Comparison of ENCODE assay signal across 8 cellular contexts in the genomic region with DNA sequence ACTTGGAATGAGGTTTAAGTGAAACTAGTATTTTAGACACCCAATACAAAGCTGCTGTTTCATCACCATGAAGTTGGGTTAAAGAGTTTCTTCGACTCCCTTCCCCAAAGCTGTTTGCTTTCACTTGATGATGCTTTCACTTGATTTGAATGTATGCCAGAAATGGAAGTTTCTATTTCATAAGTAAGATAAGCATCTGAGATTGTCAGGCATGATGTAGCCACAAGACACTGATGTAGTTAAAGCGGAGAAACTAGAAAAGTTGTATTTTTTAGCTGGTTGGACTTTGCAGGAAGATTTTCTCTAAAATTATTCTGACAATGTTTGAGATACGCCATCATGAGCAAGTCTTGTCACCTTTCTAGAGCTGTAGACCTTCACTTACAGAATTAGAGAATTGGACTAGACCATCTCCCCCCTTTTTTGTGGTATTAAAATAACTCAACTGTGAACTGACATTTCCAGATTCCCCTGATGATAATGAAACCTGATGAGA. TPM values are rescaled to one million over a fixed set of nuclear protein-coding genes. Genes with fewer than 3 reads are reported as not detected.
DNase-seq lines count a peak whose midpoint lies in the region; ATAC-seq and TF ChIP-seq lines count a peak whose summit lies in the region.
"Had no signal": no experiment of that assay in that cellular context is flagged by ENCODE, and none has a peak within 500 bp of the region (broad histone marks: within the 10 kb centered on the region; RNA-seq: fewer than 3 reads in every experiment).

No MANE protein-coding gene starts in this region.

- no peaks in the 10 kb centered on the region for H3K27me3 ChIP-seq in right atrium auricular region

- ATAC-seq in GM18867 (IDR thresholded peaks at IDR 0.05; ENCODE audit: unreplicated experiment), result peak; percentile 96
- ATAC-seq in GM21529 (IDR thresholded peaks at IDR 0.05; ENCODE audit: unreplicated experiment), result peak; percentile 93
- ATAC-seq in HG03571 (IDR thresholded peaks at IDR 0.05; ENCODE audit: unreplicated experiment), result peak; percentile 48

- no peak overlapping the region for H3K27ac ChIP-seq in right atrium auricular region

- H3K9me3 ChIP-seq in right atrium auricular region, result no peaks in the 10 kb centered on the region

- TF ChIP-seq CTCF in fibroblast of mammary gland (conservative IDR thresholded peaks at IDR 0.05; ENCODE audit: control insufficient read depth, insufficient read depth, low read depth, low read length), result no peak
- no peak for TF ChIP-seq CTCF in right atrium auricular region (IDR thresholded peaks at IDR 0.05)

- H3K36me3 ChIP-seq in right atrium auricular region, result no peaks in the 10 kb centered on the region

- H3K4me1 ChIP-seq in right atrium auricular region, result peaks cover 0 to 6% of the 10 kb centered on the region in 2 donors

- H3K4me3 ChIP-seq in fibroblast of mammary gland (ENCODE audit: control insufficient read depth, low read depth, low read length) (no peak overlapping the region), right atrium auricular region (no peak overlapping the region)

- peak; percentile 8 for DNase-seq in fibroblast of mammary gland (ENCODE audit: low read depth)
- DNase-seq in right atrium auricular region (ENCODE audit: low spot score), result no peak
- no peak for DNase-seq in NCI-H82 (lab: John Stamatoyannopoulos, UW)
- DNase-seq in NCI-H226, result no peak
- DNase-seq: NCI-H2171 had no signal

RNA-seq across cellular contexts. Expression of gene MOCS2, which starts 20.0 kb away (rescaled TPM):
- 10 to 100 TPM; 64.5 to 80.0 TPM for total RNA-seq in right atrium auricular region
